ENCODE assay signal across 19 cellular contexts in the genomic region with DNA sequence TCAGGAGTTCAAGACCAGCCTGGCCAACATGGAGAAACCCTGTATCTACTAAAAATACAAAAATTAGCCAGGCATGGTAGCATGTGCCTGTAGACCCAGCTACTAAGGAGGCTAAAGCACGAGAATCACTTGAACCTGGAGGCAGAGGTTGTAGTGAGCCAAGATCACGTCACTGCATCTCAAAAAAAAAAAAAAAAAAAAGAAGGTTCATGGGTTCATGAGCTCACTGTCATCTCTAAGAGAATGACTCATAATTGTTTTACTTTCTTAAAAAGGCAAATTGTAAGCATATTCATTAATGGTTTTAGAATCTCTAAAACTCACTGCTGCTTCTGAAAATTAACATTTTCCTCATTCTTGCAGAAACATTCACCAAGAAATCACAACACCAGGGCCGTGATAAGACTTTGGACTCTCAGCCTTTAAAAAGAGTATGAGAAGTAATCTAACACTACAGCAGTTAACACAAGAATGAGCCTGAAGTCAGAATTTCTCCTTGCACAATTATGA.
DNase-seq lines count a peak whose midpoint lies in the region; ATAC-seq, FAIRE-seq and TF ChIP-seq lines count a peak whose summit lies in the region.
"Had no signal": no experiment of that assay in that cellular context is flagged by ENCODE, and none has a peak within 500 bp of the region (broad histone marks: within the 10 kb centered on the region; RNA-seq: fewer than 3 reads in every experiment).

No MANE protein-coding gene starts in this region.

- ATAC-seq in pancreas = no peak
- ATAC-seq: PC-3 had no signal

- H3K9me3 ChIP-seq in osteoblast (ENCODE audit: low read depth, low read length) (peaks cover 6% of the 10 kb centered on the region), prostate gland (no peaks in the 10 kb centered on the region), pancreas (no peaks in the 10 kb centered on the region)

- FAIRE-seq in bronchial epithelial cell (lab: Jason Lieb, UNC) (no peak), pancreas (lab: Jason Lieb, UNC) (no peak)
- FAIRE-seq: G401.6 had no signal

- H3K4me3 ChIP-seq in bronchial epithelial cell (ENCODE audit: low read depth, low read length) (no peak overlapping the region), foreskin fibroblast (ENCODE audit: low read depth in 1 of 2, low read length in 2 of 2) (no peak overlapping the region), osteoblast (ENCODE audit: insufficient read depth, low read length) (no peak overlapping the region), prostate gland (no peak overlapping the region), pancreas (no peak overlapping the region)
- H3K4me3 ChIP-seq: SJSA1 had no signal

- H3K27ac ChIP-seq in osteoblast (ENCODE audit: low read depth, low read length) = no peak overlapping the region
- H3K27ac ChIP-seq in prostate gland = no peak overlapping the region
- no peak overlapping the region for H3K27ac ChIP-seq in pancreas
- H3K27ac ChIP-seq: SJSA1 had no signal

- H3K27me3 ChIP-seq in bronchial epithelial cell (ENCODE audit: control insufficient read depth, insufficient read depth, low read length) (no peaks in the 10 kb centered on the region), osteoblast (ENCODE audit: insufficient read depth, low read length) (no peaks in the 10 kb centered on the region), prostate gland (replicated peaks; ENCODE audit: insufficient read depth) (no peaks in the 10 kb centered on the region), pancreas (no peaks in the 10 kb centered on the region)
- H3K27me3 ChIP-seq: BE2C, SJSA1 had no signal

- H3K36me3 ChIP-seq in bronchial epithelial cell (ENCODE audit: control insufficient read depth, insufficient read depth, low read length) (no peaks in the 10 kb centered on the region), osteoblast (ENCODE audit: insufficient read depth, low read length) (no peaks in the 10 kb centered on the region), prostate gland (no peaks in the 10 kb centered on the region), pancreas (no peaks in the 10 kb centered on the region)
- H3K36me3 ChIP-seq: BE2C, SJSA1 had no signal

- no peak overlapping the region for H3K4me2 ChIP-seq in osteoblast (ENCODE audit: insufficient read depth, low read length)

- H3K4me1 ChIP-seq in osteoblast (ENCODE audit: insufficient read depth, low read length) = no peaks in the 10 kb centered on the region
- no peaks in the 10 kb centered on the region for H3K4me1 ChIP-seq in prostate gland (replicated peaks)
- no peaks in the 10 kb centered on the region for H3K4me1 ChIP-seq in pancreas
- H3K4me1 ChIP-seq: BE2C, SJSA1 had no signal

- DNase-seq in HCEC 1CT (peak; percentile 3), bronchial epithelial cell (ENCODE audit: low read depth) (peak; percentile 18), foreskin fibroblast (peak; percentile 0 to 3), osteoblast (ENCODE audit: insufficient read length, low spot score, missing footprints) (peak; percentile 68), NOMO-1 (lab: John Stamatoyannopoulos, UW; ENCODE audit: unreplicated experiment in 2 of 2) (no peak), NCI-H1092 (lab: John Stamatoyannopoulos, UW) (no peak), prostate gland (ENCODE audit: low spot score) (no peak), pancreas (no peak)
- DNase-seq: BE2C; Calu3; CD4-positive, alpha-beta T cell; KG1; NCI-H1092 treated with DMSO at 0.1 percent for 48 hours; NCI-H2081 treated with DMSO at 0.1 percent for 48 hours; NCI-H510A; NCI-H774; PC-3 had no signal

- H4K20me1 ChIP-seq in osteoblast (ENCODE audit: insufficient read depth, low read length) = no peaks in the 10 kb centered on the region

- TF ChIP-seq CTCF in bronchial epithelial cell (IDR thresholded peaks at IDR 0.05; ENCODE audit: insufficient read depth, low read length, severe bottlenecking) (no peak), foreskin fibroblast (IDR thresholded peaks at IDR 0.05; ENCODE audit: low read depth, low read length) (no peak), osteoblast (IDR thresholded peaks at IDR 0.05; ENCODE audit: extremely low read depth, low read depth, low read length) (no peak), prostate gland (IDR thresholded peaks at IDR 0.05) (no peak), pancreas (IDR thresholded peaks at IDR 0.05) (no peak)

- H2AFZ ChIP-seq in osteoblast (ENCODE audit: low read length) = no peak overlapping the region

- no peaks in the 10 kb centered on the region for H3K79me2 ChIP-seq in osteoblast (ENCODE audit: insufficient read depth, low read length)

- 63% methylated on average over 3 of the region's 3 CpGs for WGBS in prostate gland
- 64 to 79% methylated on average over 3 of the region's 3 CpGs for WGBS in pancreas, 2 donors

- intact Hi-C loops in prostate gland (cut with DNase I) = no loop called here
- intact Hi-C loops in pancreas (cut with DNase I) = no loop called here

- no peak for TF ChIP-seq POLR2A in prostate gland (IDR thresholded peaks at IDR 0.05)

Comparison
In these comparisons a context has a peak if more than half of its experiments do, and no peak if none do; other contexts are left out.
1. DNase-seq: peak in HCEC 1CT (single experiment), bronchial epithelial cell (single experiment), foreskin fibroblast (2 of 2) and osteoblast (single experiment); none in NOMO-1 (0 of 2), NCI-H1092 (single experiment), prostate gland (single experiment) and pancreas (0 of 6).